ENCODE assay signal across 8 cellular contexts in genomic region chr2:230472619-230473018, GRCh38. TPM values are rescaled to one million over a fixed set of nuclear protein-coding genes. Genes with fewer than 3 reads are reported as not detected.
DNase-seq lines count a peak whose midpoint lies in the region; ATAC-seq, FAIRE-seq and TF ChIP-seq lines count a peak whose summit lies in the region.

No MANE protein-coding gene starts in this region.

- 0 out of 2 replicates have a peak, but pooled peaks cover 9% of the 10 kb centered on the region for H3K4me1 ChIP-seq in PC-9 (replicated peaks; ENCODE audit: insufficient read depth)

- peaks cover 4% of the 10 kb centered on the region; the same call in 1 of the 2 replicates for H3F3A ChIP-seq in PC-9 (ENCODE audit: insufficient read depth, low read depth)

- CTCF ChIA-PET in PC-9 (lab: Charles Lee), result no interaction called here

- H3K4me2 ChIP-seq in PC-9, result no peak overlapping the region

- H3K79me2 ChIP-seq in PC-9 (ENCODE audit: low read depth), result no peaks in the 10 kb centered on the region

- no peak for DNase-seq in GM18507 (ENCODE audit: extremely low spot score, insufficient read length, low read depth)
- peak; percentile 18 to 39 for DNase-seq in PC-9
- peak; percentile 87 for DNase-seq in bronchial epithelial cell (ENCODE audit: low read depth)
- DNase-seq in stimulated activated CD4-positive, alpha-beta T cell treated with anti-CD3 and anti-CD28 coated beads, TNF-alpha, amount 100 ng/mL, for 24 hours (ENCODE audit: low read depth in 3 of 3), result peak in 2 of 3 experiments; percentile 18 to 35
- DNase-seq in posterior cingulate gyrus, result no peak
- no peak for DNase-seq in NCI-H1694 treated with DMSO at 0.1 percent for 48 hours (lab: John Stamatoyannopoulos, UW)
- DNase-seq in SK-N-DZ (ENCODE audit: low spot score), result no peak

- TF ChIP-seq CTCF in PC-9 (conservative IDR thresholded peaks at IDR 0.05) (no peak), bronchial epithelial cell (IDR thresholded peaks at IDR 0.05; ENCODE audit: insufficient read depth, low read length, severe bottlenecking) (no peak)

- POLR2A ChIA-PET in PC-9 (lab: Charles Lee; ENCODE audit: unreplicated experiment), result no interaction called here

- no peaks in the 10 kb centered on the region for H4K20me1 ChIP-seq in PC-9 (ENCODE audit: insufficient read depth)

- H3K4me3 ChIP-seq in PC-9 (no peak overlapping the region), bronchial epithelial cell (ENCODE audit: low read depth, low read length) (no peak overlapping the region)

- H3K36me3 ChIP-seq in PC-9 (ENCODE audit: low read depth), result no peaks in the 10 kb centered on the region
- H3K36me3 ChIP-seq in bronchial epithelial cell (ENCODE audit: control insufficient read depth, insufficient read depth, low read length), result peaks cover 5% of the 10 kb centered on the region

- H3K27me3 ChIP-seq in PC-9 (ENCODE audit: insufficient read depth, low read depth) (no peaks in the 10 kb centered on the region), bronchial epithelial cell (ENCODE audit: control insufficient read depth, insufficient read depth, low read length) (no peaks in the 10 kb centered on the region)

- no peak overlapping the region for H2AFZ ChIP-seq in PC-9

- intact Hi-C loops in PC-9 (cut with micrococcal nuclease; ENCODE audit: unreplicated experiment), result no loop called here
- intact Hi-C loops in posterior cingulate gyrus (cut with DNase I), result no loop called here

- no peaks in the 10 kb centered on the region for H3K9me3 ChIP-seq in PC-9 (ENCODE audit: insufficient read depth, low read depth)

- H3K27ac ChIP-seq in PC-9, result no peak overlapping the region

- no peaks in the 10 kb centered on the region for H3K9me2 ChIP-seq in PC-9 (ENCODE audit: insufficient read depth)

- FAIRE-seq in GM18507 (lab: Jason Lieb, UNC), result peak; percentile 9
- FAIRE-seq in bronchial epithelial cell (lab: Jason Lieb, UNC), result no peak

- no TSS peak for BruUV-seq in PC-9 (replicated peaks; lab: Mats Ljungman, UMichigan)

- no peak for ATAC-seq in GM18861 (IDR thresholded peaks at IDR 0.05; ENCODE audit: unreplicated experiment)

RNA-seq across cellular contexts. Expression of gene SP100, which starts 56.6 kb away (rescaled TPM):
- 50.2 and 61.7 TPM in 2 replicates for total RNA-seq in PC-9 (2021)
- 16.4 and 26.6 TPM in 2 replicates for total RNA-seq in bronchial epithelial cell
- polyA plus RNA-seq in SK-N-DZ (2014; cell fraction: cytosol; rRNA removed), result not detected in 2 replicates
- polyA plus RNA-seq in SK-N-DZ (2014; cell fraction: nucleus; rRNA removed), result not detected in 2 replicates

Comparison
In these comparisons a context has a peak if more than half of its experiments do, and no peak if none do; other contexts are left out.
1. DNase-seq: peak in PC-9 (2 of 2), bronchial epithelial cell (single experiment) and stimulated activated CD4-positive, alpha-beta T cell treated with anti-CD3 and anti-CD28 coated beads, TNF-alpha, amount 100 ng/mL, for 24 hours (2 of 3); none in GM18507 (single experiment), posterior cingulate gyrus (0 of 10), NCI-H1694 treated with DMSO at 0.1 percent for 48 hours (single experiment) and SK-N-DZ (single experiment).